ENCODE assay signal across 7 cellular contexts in the genomic region with DNA sequence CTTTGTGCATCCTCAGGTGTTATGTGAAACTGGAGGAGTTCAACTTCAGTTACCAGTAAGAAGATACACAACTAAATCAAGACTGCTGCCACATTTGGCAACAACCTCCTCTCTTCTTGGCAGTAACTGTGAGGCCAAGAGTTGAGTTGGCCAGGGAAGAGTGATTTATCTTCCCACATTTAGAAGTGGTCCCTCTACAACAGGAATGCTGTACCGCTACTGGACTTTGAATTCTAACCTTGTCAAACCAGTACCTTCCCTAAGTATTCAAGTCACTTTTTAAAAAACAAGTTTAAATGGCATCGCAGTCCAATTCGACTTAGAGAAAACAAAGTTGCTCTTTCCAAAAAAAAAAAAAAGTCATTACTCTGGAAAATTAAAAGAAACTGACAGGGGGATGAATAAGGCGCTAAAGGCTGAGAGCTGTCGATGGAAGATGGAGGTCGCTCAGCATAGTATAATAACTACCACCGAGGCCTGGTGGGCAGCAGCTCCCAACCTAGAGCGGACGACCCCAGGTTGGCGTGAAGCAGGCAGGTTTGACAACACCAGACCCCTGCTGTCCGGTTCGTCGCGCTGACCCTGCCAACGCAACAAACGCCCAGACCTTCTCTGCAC. TPM values are rescaled to one million over a fixed set of nuclear protein-coding genes. Genes with fewer than 3 reads are reported as not detected.
DNase-seq lines count a peak whose midpoint lies in the region; ATAC-seq and TF ChIP-seq lines count a peak whose summit lies in the region.

No MANE protein-coding gene starts in this region.

- peaks cover 33% of the 10 kb centered on the region for H3K4me1 ChIP-seq in rectal smooth muscle tissue (ENCODE audit: control insufficient read depth, insufficient read depth, low read length)

- intact Hi-C loops in left ventricle myocardium superior (cut with micrococcal nuclease) = loop anchor here (5.0 kb wide), 1 partner anchor 54 kb away; no protein-coding TSS in a partner anchor

- peak overlapping the region; percentile 89 for H3K4me3 Mint-ChIP-seq in activated naive CD8-positive, alpha-beta T cell treated with anti-CD3 and anti-CD28 coated beads, Interleukin-2, amount 50 U/mL, for 24 hours

- H3K9ac ChIP-seq in rectal smooth muscle tissue (ENCODE audit: low read length) = peak overlapping the region; percentile 76

- peak overlapping the region; percentile 79 for H3K27ac Mint-ChIP-seq in activated naive CD8-positive, alpha-beta T cell treated with anti-CD3 and anti-CD28 coated beads, Interleukin-2, amount 50 U/mL, for 24 hours

- H3K27me3 Mint-ChIP-seq in activated naive CD8-positive, alpha-beta T cell treated with anti-CD3 and anti-CD28 coated beads, Interleukin-2, amount 50 U/mL, for 24 hours = no peaks in the 10 kb centered on the region

- peaks cover 3% of the 10 kb centered on the region for H3K36me3 Mint-ChIP-seq in activated naive CD8-positive, alpha-beta T cell treated with anti-CD3 and anti-CD28 coated beads, Interleukin-2, amount 50 U/mL, for 24 hours (ENCODE audit: low read depth)

- H3K27me3 ChIP-seq in rectal smooth muscle tissue (ENCODE audit: control insufficient read depth, insufficient read depth, low read length) = no peaks in the 10 kb centered on the region

- no peak for ATAC-seq in activated naive CD8-positive, alpha-beta T cell treated with anti-CD3 and anti-CD28 coated beads, Interleukin-2, amount 50 U/mL, for 24 hours
- peak; percentile 58 for ATAC-seq in left ventricle myocardium superior

- H3K4me3 ChIP-seq in GM12875 (ENCODE audit: low read depth, low read length) = peak overlapping the region; percentile 83
- H3K4me3 ChIP-seq in rectal smooth muscle tissue (ENCODE audit: low read length) = peak overlapping the region; percentile 89

- DNase-seq in HT1080 (ENCODE audit: low read depth) = peak; percentile 19
- DNase-seq in activated naive CD8-positive, alpha-beta T cell treated with anti-CD3 and anti-CD28 coated beads, Interleukin-2, amount 50 U/mL, for 24 hours = no peak
- no peak for DNase-seq in left ventricle myocardium superior
- DNase-seq in NCI-H524 treated with DMSO at 0.1 percent for 48 hours (lab: John Stamatoyannopoulos, UW) = no peak
- DNase-seq in NK-92 treated with Interleukin-12 subunit alpha and Interleukin-12 subunit beta, amount 100 ng/mL, for 24 hours (lab: John Stamatoyannopoulos, UW) = no peak

- no peaks in the 10 kb centered on the region for H3K36me3 ChIP-seq in rectal smooth muscle tissue (ENCODE audit: control insufficient read depth, insufficient read depth, low read length)

- no peak for TF ChIP-seq CTCF in GM12875 (IDR thresholded peaks at IDR 0.05; ENCODE audit: borderline replicate concordance, insufficient read depth, low read depth, low read length)

- H3K27ac ChIP-seq in rectal smooth muscle tissue (ENCODE audit: low read depth, low read length) = peak overlapping the region; percentile 85

- peaks cover 76% of the 10 kb centered on the region for H3K4me1 Mint-ChIP-seq in activated naive CD8-positive, alpha-beta T cell treated with anti-CD3 and anti-CD28 coated beads, Interleukin-2, amount 50 U/mL, for 24 hours

- H3K9me3 Mint-ChIP-seq in activated naive CD8-positive, alpha-beta T cell treated with anti-CD3 and anti-CD28 coated beads, Interleukin-2, amount 50 U/mL, for 24 hours = no peaks in the 10 kb centered on the region

RNA-seq across cellular contexts. Expression of a gene that starts 1.0 kb away (rescaled TPM):
- 17.6 and 25.1 TPM in 2 replicates for total RNA-seq in HT1080 (2014; rRNA removed; shearing (Covaris generic))
- 16.5 and 20.6 TPM in 2 replicates for polyA plus RNA-seq in HT1080 (2015; cell fraction: cytosol; rRNA removed)
- 36.4 and 44.1 TPM in 2 replicates for polyA plus RNA-seq in HT1080 (2015; cell fraction: nucleus; rRNA removed)
- 31.4 TPM for total RNA-seq in left ventricle myocardium superior
